16 cellular contexts compared by ENCODE assay signal in genomic region chr12:130571089-130571488, GRCh38.
DNase-seq lines count a peak whose midpoint lies in the region; ATAC-seq, FAIRE-seq and TF ChIP-seq lines count a peak whose summit lies in the region.
"Had no signal": no experiment of that assay in that cellular context is flagged by ENCODE, and none has a peak within 500 bp of the region (broad histone marks: within the 10 kb centered on the region; RNA-seq: fewer than 3 reads in every experiment).

No MANE protein-coding gene starts in this region.

- no peak overlapping the region for H3K4me2 ChIP-seq in OCI-LY7 (ENCODE audit: low read length)
- H3K4me2 ChIP-seq: A549, SK-N-SH had no signal

- no peak overlapping the region for H2AFZ ChIP-seq in OCI-LY7 (ENCODE audit: low read length)
- H2AFZ ChIP-seq: GM23248 had no signal

- H3K9me3 ChIP-seq in OCI-LY7 (ENCODE audit: low read length) (no peaks in the 10 kb centered on the region), uterus (no peaks in the 10 kb centered on the region)
- H3K9me3 ChIP-seq: SK-N-SH had no signal

- H3K27me3 ChIP-seq in uterus = no peaks in the 10 kb centered on the region

- H3K79me2 ChIP-seq in OCI-LY7 (ENCODE audit: insufficient read depth, low read depth, low read length) = no peaks in the 10 kb centered on the region

- H3K4me3 ChIP-seq in OCI-LY7 (ENCODE audit: low read depth, low read length, poor library complexity, severe bottlenecking) = no peak overlapping the region
- no peak overlapping the region for H3K4me3 ChIP-seq in uterus
- H3K4me3 ChIP-seq: A549, GM23248 had no signal

- H3K36me3 ChIP-seq in OCI-LY7 (ENCODE audit: insufficient read depth, low read length) (no peaks in the 10 kb centered on the region), uterus (no peaks in the 10 kb centered on the region)

- peaks cover 9% of the 10 kb centered on the region for H3K4me1 Mint-ChIP-seq in stimulated activated naive CD8-positive, alpha-beta T cell treated with anti-CD3 and anti-CD28 coated beads, Interleukin-15, amount 100 ng/mL, for 72 hours

- H3K4me1 ChIP-seq in OCI-LY7 (ENCODE audit: insufficient read depth, low read length, poor library complexity, severe bottlenecking) (no peaks in the 10 kb centered on the region), uterus (no peaks in the 10 kb centered on the region)
- H3K4me1 ChIP-seq: A549 had no signal

- peak; percentile 46 for ATAC-seq in stimulated activated naive CD8-positive, alpha-beta T cell treated with anti-CD3 and anti-CD28 coated beads, Interleukin-15, amount 100 ng/mL, for 72 hours
- ATAC-seq in stimulated activated naive CD8-positive, alpha-beta T cell treated with anti-CD3 and anti-CD28 coated beads, Interleukin-15, Interleukin-2, amounts not matched to agents 100 U/mL and 50 U/mL, for 24 hours = no peak
- ATAC-seq in HG02798 (IDR thresholded peaks at IDR 0.05; ENCODE audit: poor library complexity, unreplicated experiment) = peak; percentile 57

- no peak overlapping the region for H3K4me3 Mint-ChIP-seq in stimulated activated naive CD8-positive, alpha-beta T cell treated with anti-CD3 and anti-CD28 coated beads, Interleukin-15, amount 100 ng/mL, for 72 hours

- no peak overlapping the region for H3K27ac ChIP-seq in OCI-LY7 (ENCODE audit: low read depth, low read length, poor library complexity, severe bottlenecking)
- no peak overlapping the region for H3K27ac ChIP-seq in uterus
- H3K27ac ChIP-seq: A549, GM23248 had no signal

- H3K27ac Mint-ChIP-seq in stimulated activated naive CD8-positive, alpha-beta T cell treated with anti-CD3 and anti-CD28 coated beads, Interleukin-15, amount 100 ng/mL, for 72 hours = no peak overlapping the region

- FAIRE-seq in GM12892 (lab: Jason Lieb, UNC) = no peak
- FAIRE-seq: A549 had no signal

- H3K9me3 Mint-ChIP-seq in stimulated activated naive CD8-positive, alpha-beta T cell treated with anti-CD3 and anti-CD28 coated beads, Interleukin-15, amount 100 ng/mL, for 72 hours = peaks cover 4 to 8% of the 10 kb centered on the region in 2 donors

- no peak for TF ChIP-seq CTCF in OCI-LY7 (conservative IDR thresholded peaks at IDR 0.05; ENCODE audit: low read length)
- TF ChIP-seq CTCF in uterus (IDR thresholded peaks at IDR 0.05) = no peak

- TF ChIP-seq POLR2A in GM12892 (IDR thresholded peaks at IDR 0.05; ENCODE audit: low read depth, low read length) (no peak), uterus (IDR thresholded peaks at IDR 0.05) (no peak)

- CTCF ChIA-PET in OCI-LY7 (lab: Charles Lee; ENCODE audit: unreplicated experiment) = no interaction called here

- BruUV-seq in OCI-LY7 (replicated peaks; lab: Mats Ljungman, UMichigan) = no TSS peak

- no peaks in the 10 kb centered on the region for H3K9me2 ChIP-seq in OCI-LY7 (ENCODE audit: insufficient read depth, low read length)
- H3K9me2 ChIP-seq: SK-N-SH had no signal

- intact Hi-C loops in OCI-LY7 (cut with micrococcal nuclease; ENCODE audit: unreplicated experiment) (no loop called here), uterus (cut with DNase I; ENCODE audit: low total_unique reads) (no loop called here)

- no peaks in the 10 kb centered on the region for H4K20me1 ChIP-seq in OCI-LY7 (ENCODE audit: insufficient read depth, low read length)

- peak in 1 of 2 donors; percentile 1 for DNase-seq in stimulated activated naive CD8-positive, alpha-beta T cell treated with anti-CD3 and anti-CD28 coated beads, Interleukin-15, amount 100 ng/mL, for 72 hours
- no peak for DNase-seq in stimulated activated naive CD8-positive, alpha-beta T cell treated with anti-CD3 and anti-CD28 coated beads, Interleukin-15, Interleukin-2, amounts not matched to agents 100 U/mL and 50 U/mL, for 24 hours
- DNase-seq in OCI-LY7 (ENCODE audit: low spot score) = peak; percentile 4
- DNase-seq in NCI-H524 (lab: John Stamatoyannopoulos, UW) = no peak
- no peak for DNase-seq in GM12892 (ENCODE audit: insufficient read length)
- DNase-seq in uterus = no peak
- DNase-seq in EL = no peak
- DNase-seq: DMS53, GM23248, NCI-H1048, NCI-H2227 treated with DMSO at 0.1 percent for 48 hours, NCI-H526 treated with DMSO at 0.1 percent for 48 hours, Right ventricle myocardium superior, SK-N-SH had no signal

- H3K27me3 Mint-ChIP-seq in stimulated activated naive CD8-positive, alpha-beta T cell treated with anti-CD3 and anti-CD28 coated beads, Interleukin-15, amount 100 ng/mL, for 72 hours = no peaks in the 10 kb centered on the region

- POLR2A ChIA-PET in OCI-LY7 (lab: Charles Lee) = no interaction called here
